1 cellular context compared by ENCODE assay signal in genomic region chr2:235263205-235264120, GRCh38.
TF ChIP-seq lines count a peak whose summit lies in the region.

No MANE protein-coding gene starts in this region.

TF ChIP-seq in liver, 16 proteins besides CTCF, POLR2A, EP300 and RAD21 (continued from another document):
- TF ChIP-seq, protein P1, sequence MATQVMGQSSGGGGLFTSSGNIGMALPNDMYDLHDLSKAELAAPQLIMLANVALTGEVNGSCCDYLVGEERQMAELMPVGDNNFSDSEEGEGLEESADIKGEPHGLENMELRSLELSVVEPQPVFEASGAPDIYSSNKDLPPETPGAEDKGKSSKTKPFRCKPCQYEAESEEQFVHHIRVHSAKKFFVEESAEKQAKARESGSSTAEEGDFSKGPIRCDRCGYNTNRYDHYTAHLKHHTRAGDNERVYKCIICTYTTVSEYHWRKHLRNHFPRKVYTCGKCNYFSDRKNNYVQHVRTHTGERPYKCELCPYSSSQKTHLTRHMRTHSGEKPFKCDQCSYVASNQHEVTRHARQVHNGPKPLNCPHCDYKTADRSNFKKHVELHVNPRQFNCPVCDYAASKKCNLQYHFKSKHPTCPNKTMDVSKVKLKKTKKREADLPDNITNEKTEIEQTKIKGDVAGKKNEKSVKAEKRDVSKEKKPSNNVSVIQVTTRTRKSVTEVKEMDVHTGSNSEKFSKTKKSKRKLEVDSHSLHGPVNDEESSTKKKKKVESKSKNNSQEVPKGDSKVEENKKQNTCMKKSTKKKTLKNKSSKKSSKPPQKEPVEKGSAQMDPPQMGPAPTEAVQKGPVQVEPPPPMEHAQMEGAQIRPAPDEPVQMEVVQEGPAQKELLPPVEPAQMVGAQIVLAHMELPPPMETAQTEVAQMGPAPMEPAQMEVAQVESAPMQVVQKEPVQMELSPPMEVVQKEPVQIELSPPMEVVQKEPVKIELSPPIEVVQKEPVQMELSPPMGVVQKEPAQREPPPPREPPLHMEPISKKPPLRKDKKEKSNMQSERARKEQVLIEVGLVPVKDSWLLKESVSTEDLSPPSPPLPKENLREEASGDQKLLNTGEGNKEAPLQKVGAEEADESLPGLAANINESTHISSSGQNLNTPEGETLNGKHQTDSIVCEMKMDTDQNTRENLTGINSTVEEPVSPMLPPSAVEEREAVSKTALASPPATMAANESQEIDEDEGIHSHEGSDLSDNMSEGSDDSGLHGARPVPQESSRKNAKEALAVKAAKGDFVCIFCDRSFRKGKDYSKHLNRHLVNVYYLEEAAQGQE (IDR thresholded peaks at IDR 0.05) = no peak
- TF ChIP-seq TAF1 (conservative IDR thresholded peaks at IDR 0.05) (no peak), MAX (IDR thresholded peaks at IDR 0.05) (peak; percentile 39), FOXA1 (IDR thresholded peaks at IDR 0.05) (no peak), YY1 (IDR thresholded peaks at IDR 0.05) (no peak)
